13 cellular contexts compared by ENCODE assay signal in genomic region chr16:58021661-58022551, GRCh38. TPM values are rescaled to one million over a fixed set of nuclear protein-coding genes. Genes with fewer than 3 reads are reported as not detected.
DNase-seq lines count a peak whose midpoint lies in the region; TF ChIP-seq lines count a peak whose summit lies in the region.
"Had no signal": no experiment of that assay in that cellular context is flagged by ENCODE, and none has a peak within 500 bp of the region (broad histone marks: within the 10 kb centered on the region; RNA-seq: fewer than 3 reads in every experiment).

No MANE protein-coding gene starts in this region.

- DNase-seq in mammary epithelial cell (peak; percentile 77), breast epithelium (ENCODE audit: low spot score in 2 of 2) (no peak), adipocyte (ENCODE audit: low read depth) (peak; percentile 40), glomerular visceral epithelial cell (ENCODE audit: extremely low spot score) (peak; percentile 51), thyroid gland (no peak), NCI-H446 (lab: John Stamatoyannopoulos, UW) (no peak), DMS79 treated with DMSO at 0.1 percent for 48 hours (lab: John Stamatoyannopoulos, UW) (no peak), dermis blood vessel endothelial cell (no peak)
- DNase-seq: activated naive CD4-positive, alpha-beta T cell; NK-92 treated with Interleukin-12 subunit alpha and Interleukin-12 subunit beta, amount 100 ng/mL, for 24 hours; stimulated activated CD4-positive, alpha-beta T cell treated with anti-CD3 and anti-CD28 coated beads, Interleukin-2, amount 100 ng/mL, for 48 hours; WERI-Rb-1 had no signal

- BruUV-seq in mammary epithelial cell (replicated peaks; lab: Mats Ljungman, UMichigan), result no TSS peak

- intact Hi-C loops in mammary epithelial cell (cut with micrococcal nuclease) (loop anchor here (1.0 to 10.0 kb wide), 3 partner anchors 100 to 643 kb away; no protein-coding TSS in a partner anchor), breast epithelium (cut with DNase I; ENCODE audit: low total_unique reads) (no loop called here), thyroid gland (cut with DNase I) (loop anchor here (5.0 kb wide), 1 partner anchor 100 kb away; no protein-coding TSS in a partner anchor)

- TF ChIP-seq CTCF in mammary epithelial cell (conservative IDR thresholded peaks at IDR 0.05 in 1 of 2, IDR thresholded peaks at IDR 0.05 in 1 of 2; ENCODE audit: extremely low read depth in 1 of 2, insufficient read depth in 1 of 2, low read depth in 1 of 2, low read length in 2 of 2), result peak in 1 of 2 donors; percentile 8
- no peak for TF ChIP-seq CTCF in breast epithelium (IDR thresholded peaks at IDR 0.05)
- TF ChIP-seq CTCF in thyroid gland (IDR thresholded peaks at IDR 0.05), result no peak

- no peak overlapping the region for H3K27ac ChIP-seq in mammary epithelial cell (ENCODE audit: insufficient read depth, low read depth, low read length)
- no peak overlapping the region for H3K27ac ChIP-seq in breast epithelium
- H3K27ac ChIP-seq in thyroid gland, result peak overlapping the region; percentile 83 to 94 (median 90)
- H3K27ac ChIP-seq: WERI-Rb-1 had no signal

- H3K9ac ChIP-seq in mammary epithelial cell (ENCODE audit: insufficient read depth, low read length) (no peak overlapping the region), adipocyte (ENCODE audit: low read length) (peak overlapping the region; percentile 32)

- H3K9me3 ChIP-seq in mammary epithelial cell (replicated peaks; ENCODE audit: insufficient read depth, low read length), result no peaks in the 10 kb centered on the region
- no peaks in the 10 kb centered on the region for H3K9me3 ChIP-seq in breast epithelium
- H3K9me3 ChIP-seq in adipocyte (ENCODE audit: control insufficient read depth, low read length), result no peaks in the 10 kb centered on the region
- H3K9me3 ChIP-seq in thyroid gland, result no peaks in the 10 kb centered on the region
- H3K9me3 ChIP-seq: uterus had no signal

- no peaks in the 10 kb centered on the region for H3K79me2 ChIP-seq in mammary epithelial cell (ENCODE audit: insufficient read depth, low read length)

- peak overlapping the region; percentile 4 for H3K4me2 ChIP-seq in mammary epithelial cell (ENCODE audit: insufficient read depth, low read depth, low read length)

- TF ChIP-seq POLR2A in breast epithelium (IDR thresholded peaks at IDR 0.05), result no peak
- no peak for TF ChIP-seq POLR2A in thyroid gland (IDR thresholded peaks at IDR 0.05)

- H3K4me3 ChIP-seq in mammary epithelial cell (replicated peaks in 1 of 3; ENCODE audit: insufficient read depth in 1 of 3, low read depth in 2 of 3, low read length in 3 of 3) (no peak overlapping the region), breast epithelium (no peak overlapping the region), adipocyte (ENCODE audit: low read length) (no peak overlapping the region), thyroid gland (replicated peaks in 1 of 3) (no peak overlapping the region)
- H3K4me3 ChIP-seq: uterus had no signal

- H2AFZ ChIP-seq in mammary epithelial cell (ENCODE audit: low read depth, low read length), result peak overlapping the region; percentile 12

- CTCF ChIA-PET in mammary epithelial cell (lab: Charles Lee; ENCODE audit: low non-redundant PET), result no interaction called here

- H3K27me3 ChIP-seq in mammary epithelial cell (ENCODE audit: insufficient read depth, low read length) (no peaks in the 10 kb centered on the region), breast epithelium (no peaks in the 10 kb centered on the region), adipocyte (replicated peaks; ENCODE audit: control insufficient read depth, insufficient read depth, low read length) (no peaks in the 10 kb centered on the region), thyroid gland (no peaks in the 10 kb centered on the region)
- H3K27me3 ChIP-seq: uterus had no signal

- no peaks in the 10 kb centered on the region for H4K20me1 ChIP-seq in mammary epithelial cell (ENCODE audit: insufficient read depth, low read length)

- in situ Hi-C loops in mammary epithelial cell (cut with MboI; ENCODE audit: low sequenced_read_pairs in 2 of 2), result loop anchor here (10.0 to 25.0 kb wide), 6 partner anchors 93 to 465 kb away; partner anchors contain the start of gene CFAP20 (in 1 of the 2)

- H3K36me3 ChIP-seq in mammary epithelial cell (ENCODE audit: insufficient read depth, low read length) (no peaks in the 10 kb centered on the region), breast epithelium (no peaks in the 10 kb centered on the region), adipocyte (ENCODE audit: control insufficient read depth, insufficient read depth, low read length, severe bottlenecking) (peaks cover 6% of the 10 kb centered on the region), thyroid gland (peaks cover 0 to 6% of the 10 kb centered on the region in 2 donors)
- H3K36me3 ChIP-seq: uterus had no signal

- 28% methylated on average over 7 of the region's 8 CpGs for WGBS in mammary epithelial cell (ENCODE audit: low coverage, missing lambda C conversion rate)
- 78 to 80% methylated on average over 8 of the region's 8 CpGs for WGBS in thyroid gland, 2 donors

- peaks cover 38% of the 10 kb centered on the region for H3K4me1 ChIP-seq in mammary epithelial cell (ENCODE audit: insufficient read depth, low read length)
- peaks cover 6 to 9% of the 10 kb centered on the region in 2 donors for H3K4me1 ChIP-seq in breast epithelium
- H3K4me1 ChIP-seq in adipocyte (ENCODE audit: control insufficient read depth, insufficient read depth, low read length), result peaks cover 40% of the 10 kb centered on the region
- H3K4me1 ChIP-seq in thyroid gland, result peaks cover 31 to 35% of the 10 kb centered on the region in 2 donors

- dilution Hi-C loops in mammary epithelial cell (cut with HindIII; ENCODE audit: low sequenced_read_pairs), result no loop called here

RNA-seq across cellular contexts. Expression of gene MMP15, which starts 3.6 kb away (rescaled TPM):
- total RNA-seq in mammary epithelial cell (10 to 100 TPM in 1 of 2 donors, 1 to 10 TPM in 1; 7.4 to 17.3 TPM), breast epithelium (1 to 10 TPM; 4.6 to 5.3 (median 4.8) TPM), thyroid gland (100 to 1,000 TPM in 1 of 4 donors, 10 to 100 TPM in 3; 36.5 to 105 (median 80.5) TPM), dermis blood vessel endothelial cell (24.2 and 32.3 TPM in 2 replicates)
- polyA plus RNA-seq in mammary epithelial cell, result 3.9 TPM
- polyA minus RNA-seq in mammary epithelial cell, result 4.1 TPM

RNA-seq across cellular contexts. Expression of gene USB1, which starts 20.7 kb away (rescaled TPM):
- 10 to 100 TPM; 36.2 to 61.1 TPM for total RNA-seq in mammary epithelial cell
- polyA plus RNA-seq in mammary epithelial cell, result 66.0 TPM
- 105 TPM for polyA minus RNA-seq in mammary epithelial cell
- total RNA-seq in breast epithelium, result 10 to 100 TPM; 14.5 to 37.0 (median 26.4) TPM
- total RNA-seq in thyroid gland, result 10 to 100 TPM; 31.4 to 79.0 (median 60.0) TPM
- 57.3 and 128 TPM in 2 replicates for total RNA-seq in dermis blood vessel endothelial cell

RNA-seq across cellular contexts. Expression of gene ZNF319, which starts 21.4 kb away (rescaled TPM):
- 10 to 100 TPM in 1 of 2 donors, 1 to 10 TPM in 1; 7.2 to 13.1 TPM for total RNA-seq in mammary epithelial cell
- polyA plus RNA-seq in mammary epithelial cell, result 5.2 TPM
- 28.0 TPM for polyA minus RNA-seq in mammary epithelial cell
- 1 to 10 TPM; 6.2 to 7.2 (median 6.4) TPM for total RNA-seq in breast epithelium
- 10 to 100 TPM; 12.1 to 24.0 (median 18.7) TPM for total RNA-seq in thyroid gland
- total RNA-seq in dermis blood vessel endothelial cell, result 3.4 and 6.0 TPM in 2 replicates

RNA-seq across cellular contexts. Expression of gene CNGB1, which starts 51.0 kb away (rescaled TPM):
- total RNA-seq in mammary epithelial cell, result under 1 TPM in 1 of 2 donors, not detected in 1; 0.17 TPM
- 0.18 TPM for polyA plus RNA-seq in mammary epithelial cell
- 0.62 TPM for polyA minus RNA-seq in mammary epithelial cell
- not detected for total RNA-seq in breast epithelium
- under 1 TPM in 1 of 4 donors, not detected in 3; 0.13 TPM for total RNA-seq in thyroid gland
- not detected in 2 replicates for total RNA-seq in dermis blood vessel endothelial cell
- total RNA-seq: uterus had no signal

Comparison
In these comparisons a context has a peak if more than half of its experiments do, and no peak if none do; other contexts are left out.
1. DNase-seq: peak in mammary epithelial cell (single experiment), adipocyte (single experiment) and glomerular visceral epithelial cell (single experiment); none in breast epithelium (0 of 2), thyroid gland (0 of 2), NCI-H446 (0 of 2), DMS79 treated with DMSO at 0.1 percent for 48 hours (single experiment) and dermis blood vessel endothelial cell (single experiment).
2. H3K27ac ChIP-seq: peak in thyroid gland (3 of 3); none in mammary epithelial cell (single experiment) and breast epithelium (0 of 2).